In the genomic region with DNA sequence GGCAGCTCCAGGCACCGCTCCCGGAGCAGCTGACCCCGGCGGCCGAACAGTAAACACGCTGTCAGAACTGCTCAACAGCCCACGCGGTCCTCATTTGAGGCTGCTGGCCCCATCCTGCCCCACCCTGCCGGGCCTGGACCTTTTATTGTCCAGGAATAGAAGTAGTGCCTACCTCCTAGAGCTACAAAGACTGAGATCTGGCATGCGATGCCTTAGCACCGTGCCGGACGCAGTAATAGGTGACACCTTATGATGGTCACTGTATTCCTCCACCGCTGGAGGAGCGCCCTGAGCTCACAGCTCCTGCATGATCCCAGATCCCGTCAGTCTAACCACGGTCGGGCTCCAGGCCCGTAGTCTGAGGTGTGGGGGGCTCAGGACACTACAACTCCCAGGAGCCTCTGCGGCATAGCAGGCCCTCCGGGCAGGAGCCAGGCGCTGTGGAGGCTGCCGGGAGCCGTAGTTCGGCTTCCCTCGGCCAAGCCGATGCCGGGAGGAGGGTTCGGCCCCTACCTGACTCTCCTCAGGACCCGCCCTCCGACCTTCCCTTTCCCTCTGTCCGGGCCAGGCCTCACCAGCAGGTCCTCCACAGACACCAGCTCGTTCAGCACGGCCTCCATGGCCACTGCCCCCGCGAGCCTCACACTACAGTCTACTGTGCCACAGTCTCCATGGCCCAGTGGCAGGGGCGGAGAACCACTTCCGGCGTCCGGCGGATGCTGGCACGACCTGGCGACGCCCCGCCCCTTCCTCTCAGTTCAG, we compare ENCODE assay signal across 1 cellular context.
A peak's percentile ranks its signal among the peaks of the same experiment; 100 is the strongest.
TF ChIP-seq lines count a peak whose summit lies in the region.

A gene (minus strand): TSS at position 697 of the 762 bp plus-strand sequence. CDS start 77 bp downstream, at position 620.

TF ChIP-seq in K562, 482 proteins besides CTCF, POLR2A, EP300 and RAD21 (continued from another document):
- TF ChIP-seq JUND (IDR thresholded peaks at IDR 0.05; ENCODE audit: borderline replicate concordance, low read depth, low read length) = peak; percentile 18
- TF ChIP-seq JUND (tag; IDR thresholded peaks at IDR 0.05; ENCODE audit: borderline replicate concordance, low read depth, low read length) = peak; percentile 42; the same call in 2 of the 3 replicates
- TF ChIP-seq, protein P1, sequence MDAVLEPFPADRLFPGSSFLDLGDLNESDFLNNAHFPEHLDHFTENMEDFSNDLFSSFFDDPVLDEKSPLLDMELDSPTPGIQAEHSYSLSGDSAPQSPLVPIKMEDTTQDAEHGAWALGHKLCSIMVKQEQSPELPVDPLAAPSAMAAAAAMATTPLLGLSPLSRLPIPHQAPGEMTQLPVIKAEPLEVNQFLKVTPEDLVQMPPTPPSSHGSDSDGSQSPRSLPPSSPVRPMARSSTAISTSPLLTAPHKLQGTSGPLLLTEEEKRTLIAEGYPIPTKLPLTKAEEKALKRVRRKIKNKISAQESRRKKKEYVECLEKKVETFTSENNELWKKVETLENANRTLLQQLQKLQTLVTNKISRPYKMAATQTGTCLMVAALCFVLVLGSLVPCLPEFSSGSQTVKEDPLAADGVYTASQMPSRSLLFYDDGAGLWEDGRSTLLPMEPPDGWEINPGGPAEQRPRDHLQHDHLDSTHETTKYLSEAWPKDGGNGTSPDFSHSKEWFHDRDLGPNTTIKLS (IDR thresholded peaks at IDR 0.05; ENCODE audit: borderline replicate concordance, low read depth) = peak; percentile 95
- TF ChIP-seq TEAD1 (CRISPR knock-in tag; IDR thresholded peaks at IDR 0.05) = peak; percentile 57 to 82; a peak in 3 of 4 replicates
- TF ChIP-seq SMARCB1 (IDR thresholded peaks at IDR 0.05; ENCODE audit: insufficient read length, low read depth) = no peak
- no peak for TF ChIP-seq ZNF589 (CRISPR knock-in tag; IDR thresholded peaks at IDR 0.05; ENCODE audit: low read depth)
- peak; percentile 74 for TF ChIP-seq CBFB (CRISPR knock-in tag; IDR thresholded peaks at IDR 0.05)
- no peak for TF ChIP-seq TAF9B (IDR thresholded peaks at IDR 0.05; ENCODE audit: partially characterized antibody)
- TF ChIP-seq ESRRA (IDR thresholded peaks at IDR 0.05; ENCODE audit: borderline replicate concordance, low read depth) = peak; percentile 58; the same call in 1 of the 2 replicates
- TF ChIP-seq, protein P2, sequence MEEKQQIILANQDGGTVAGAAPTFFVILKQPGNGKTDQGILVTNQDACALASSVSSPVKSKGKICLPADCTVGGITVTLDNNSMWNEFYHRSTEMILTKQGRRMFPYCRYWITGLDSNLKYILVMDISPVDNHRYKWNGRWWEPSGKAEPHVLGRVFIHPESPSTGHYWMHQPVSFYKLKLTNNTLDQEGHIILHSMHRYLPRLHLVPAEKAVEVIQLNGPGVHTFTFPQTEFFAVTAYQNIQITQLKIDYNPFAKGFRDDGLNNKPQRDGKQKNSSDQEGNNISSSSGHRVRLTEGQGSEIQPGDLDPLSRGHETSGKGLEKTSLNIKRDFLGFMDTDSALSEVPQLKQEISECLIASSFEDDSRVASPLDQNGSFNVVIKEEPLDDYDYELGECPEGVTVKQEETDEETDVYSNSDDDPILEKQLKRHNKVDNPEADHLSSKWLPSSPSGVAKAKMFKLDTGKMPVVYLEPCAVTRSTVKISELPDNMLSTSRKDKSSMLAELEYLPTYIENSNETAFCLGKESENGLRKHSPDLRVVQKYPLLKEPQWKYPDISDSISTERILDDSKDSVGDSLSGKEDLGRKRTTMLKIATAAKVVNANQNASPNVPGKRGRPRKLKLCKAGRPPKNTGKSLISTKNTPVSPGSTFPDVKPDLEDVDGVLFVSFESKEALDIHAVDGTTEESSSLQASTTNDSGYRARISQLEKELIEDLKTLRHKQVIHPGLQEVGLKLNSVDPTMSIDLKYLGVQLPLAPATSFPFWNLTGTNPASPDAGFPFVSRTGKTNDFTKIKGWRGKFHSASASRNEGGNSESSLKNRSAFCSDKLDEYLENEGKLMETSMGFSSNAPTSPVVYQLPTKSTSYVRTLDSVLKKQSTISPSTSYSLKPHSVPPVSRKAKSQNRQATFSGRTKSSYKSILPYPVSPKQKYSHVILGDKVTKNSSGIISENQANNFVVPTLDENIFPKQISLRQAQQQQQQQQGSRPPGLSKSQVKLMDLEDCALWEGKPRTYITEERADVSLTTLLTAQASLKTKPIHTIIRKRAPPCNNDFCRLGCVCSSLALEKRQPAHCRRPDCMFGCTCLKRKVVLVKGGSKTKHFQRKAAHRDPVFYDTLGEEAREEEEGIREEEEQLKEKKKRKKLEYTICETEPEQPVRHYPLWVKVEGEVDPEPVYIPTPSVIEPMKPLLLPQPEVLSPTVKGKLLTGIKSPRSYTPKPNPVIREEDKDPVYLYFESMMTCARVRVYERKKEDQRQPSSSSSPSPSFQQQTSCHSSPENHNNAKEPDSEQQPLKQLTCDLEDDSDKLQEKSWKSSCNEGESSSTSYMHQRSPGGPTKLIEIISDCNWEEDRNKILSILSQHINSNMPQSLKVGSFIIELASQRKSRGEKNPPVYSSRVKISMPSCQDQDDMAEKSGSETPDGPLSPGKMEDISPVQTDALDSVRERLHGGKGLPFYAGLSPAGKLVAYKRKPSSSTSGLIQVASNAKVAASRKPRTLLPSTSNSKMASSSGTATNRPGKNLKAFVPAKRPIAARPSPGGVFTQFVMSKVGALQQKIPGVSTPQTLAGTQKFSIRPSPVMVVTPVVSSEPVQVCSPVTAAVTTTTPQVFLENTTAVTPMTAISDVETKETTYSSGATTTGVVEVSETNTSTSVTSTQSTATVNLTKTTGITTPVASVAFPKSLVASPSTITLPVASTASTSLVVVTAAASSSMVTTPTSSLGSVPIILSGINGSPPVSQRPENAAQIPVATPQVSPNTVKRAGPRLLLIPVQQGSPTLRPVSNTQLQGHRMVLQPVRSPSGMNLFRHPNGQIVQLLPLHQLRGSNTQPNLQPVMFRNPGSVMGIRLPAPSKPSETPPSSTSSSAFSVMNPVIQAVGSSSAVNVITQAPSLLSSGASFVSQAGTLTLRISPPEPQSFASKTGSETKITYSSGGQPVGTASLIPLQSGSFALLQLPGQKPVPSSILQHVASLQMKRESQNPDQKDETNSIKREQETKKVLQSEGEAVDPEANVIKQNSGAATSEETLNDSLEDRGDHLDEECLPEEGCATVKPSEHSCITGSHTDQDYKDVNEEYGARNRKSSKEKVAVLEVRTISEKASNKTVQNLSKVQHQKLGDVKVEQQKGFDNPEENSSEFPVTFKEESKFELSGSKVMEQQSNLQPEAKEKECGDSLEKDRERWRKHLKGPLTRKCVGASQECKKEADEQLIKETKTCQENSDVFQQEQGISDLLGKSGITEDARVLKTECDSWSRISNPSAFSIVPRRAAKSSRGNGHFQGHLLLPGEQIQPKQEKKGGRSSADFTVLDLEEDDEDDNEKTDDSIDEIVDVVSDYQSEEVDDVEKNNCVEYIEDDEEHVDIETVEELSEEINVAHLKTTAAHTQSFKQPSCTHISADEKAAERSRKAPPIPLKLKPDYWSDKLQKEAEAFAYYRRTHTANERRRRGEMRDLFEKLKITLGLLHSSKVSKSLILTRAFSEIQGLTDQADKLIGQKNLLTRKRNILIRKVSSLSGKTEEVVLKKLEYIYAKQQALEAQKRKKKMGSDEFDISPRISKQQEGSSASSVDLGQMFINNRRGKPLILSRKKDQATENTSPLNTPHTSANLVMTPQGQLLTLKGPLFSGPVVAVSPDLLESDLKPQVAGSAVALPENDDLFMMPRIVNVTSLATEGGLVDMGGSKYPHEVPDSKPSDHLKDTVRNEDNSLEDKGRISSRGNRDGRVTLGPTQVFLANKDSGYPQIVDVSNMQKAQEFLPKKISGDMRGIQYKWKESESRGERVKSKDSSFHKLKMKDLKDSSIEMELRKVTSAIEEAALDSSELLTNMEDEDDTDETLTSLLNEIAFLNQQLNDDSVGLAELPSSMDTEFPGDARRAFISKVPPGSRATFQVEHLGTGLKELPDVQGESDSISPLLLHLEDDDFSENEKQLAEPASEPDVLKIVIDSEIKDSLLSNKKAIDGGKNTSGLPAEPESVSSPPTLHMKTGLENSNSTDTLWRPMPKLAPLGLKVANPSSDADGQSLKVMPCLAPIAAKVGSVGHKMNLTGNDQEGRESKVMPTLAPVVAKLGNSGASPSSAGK (IDR thresholded peaks at IDR 0.05) = peak; percentile 92
- TF ChIP-seq, protein P3, sequence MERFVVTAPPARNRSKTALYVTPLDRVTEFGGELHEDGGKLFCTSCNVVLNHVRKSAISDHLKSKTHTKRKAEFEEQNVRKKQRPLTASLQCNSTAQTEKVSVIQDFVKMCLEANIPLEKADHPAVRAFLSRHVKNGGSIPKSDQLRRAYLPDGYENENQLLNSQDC (CRISPR knock-in tag; IDR thresholded peaks at IDR 0.05) = no peak
- TF ChIP-seq KAT7 (CRISPR knock-in tag; IDR thresholded peaks at IDR 0.05; ENCODE audit: borderline replicate concordance) = no peak; the same call in 1 of the 2 replicates
- TF ChIP-seq, protein P4, sequence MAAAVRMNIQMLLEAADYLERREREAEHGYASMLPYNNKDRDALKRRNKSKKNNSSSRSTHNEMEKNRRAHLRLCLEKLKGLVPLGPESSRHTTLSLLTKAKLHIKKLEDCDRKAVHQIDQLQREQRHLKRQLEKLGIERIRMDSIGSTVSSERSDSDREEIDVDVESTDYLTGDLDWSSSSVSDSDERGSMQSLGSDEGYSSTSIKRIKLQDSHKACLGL (CRISPR knock-in tag; IDR thresholded peaks at IDR 0.05; ENCODE audit: borderline replicate concordance, poor library complexity, severe bottlenecking) = peak; percentile 78
- 0 out of 2 replicates have a peak, but pooled peaks have one; percentile 50 for TF ChIP-seq GTF2F1 (IDR thresholded peaks at IDR 0.05; ENCODE audit: low read depth, low read length)
- TF ChIP-seq, protein P5, sequence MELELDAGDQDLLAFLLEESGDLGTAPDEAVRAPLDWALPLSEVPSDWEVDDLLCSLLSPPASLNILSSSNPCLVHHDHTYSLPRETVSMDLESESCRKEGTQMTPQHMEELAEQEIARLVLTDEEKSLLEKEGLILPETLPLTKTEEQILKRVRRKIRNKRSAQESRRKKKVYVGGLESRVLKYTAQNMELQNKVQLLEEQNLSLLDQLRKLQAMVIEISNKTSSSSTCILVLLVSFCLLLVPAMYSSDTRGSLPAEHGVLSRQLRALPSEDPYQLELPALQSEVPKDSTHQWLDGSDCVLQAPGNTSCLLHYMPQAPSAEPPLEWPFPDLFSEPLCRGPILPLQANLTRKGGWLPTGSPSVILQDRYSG (tag; conservative IDR thresholded peaks at IDR 0.05; ENCODE audit: low read depth) = peak; percentile 26; the same call in 1 of the 2 replicates
- TF ChIP-seq TBP (optimal IDR thresholded peaks at IDR 0.05; ENCODE audit: low read depth, low read length) = peak; percentile 60
- TF ChIP-seq SP2 (IDR thresholded peaks at IDR 0.05; ENCODE audit: extremely low read depth, low read depth, low read length, poor library complexity, severe bottlenecking) = peak; percentile 21
- peak; percentile 82 for TF ChIP-seq HMGN3 (IDR thresholded peaks at IDR 0.05; ENCODE audit: borderline replicate concordance, extremely low read depth, insufficient read length, low read depth, low read length)
- TF ChIP-seq MYC (IDR thresholded peaks at IDR 0.05; ENCODE audit: low read depth, low read length) = peak; percentile 90
- TF ChIP-seq MYC (CRISPR knock-in tag; IDR thresholded peaks at IDR 0.05; ENCODE audit: borderline replicate concordance, low read depth) = peak; percentile 8; the same call in 1 of the 2 replicates
- TF ChIP-seq, protein P6, sequence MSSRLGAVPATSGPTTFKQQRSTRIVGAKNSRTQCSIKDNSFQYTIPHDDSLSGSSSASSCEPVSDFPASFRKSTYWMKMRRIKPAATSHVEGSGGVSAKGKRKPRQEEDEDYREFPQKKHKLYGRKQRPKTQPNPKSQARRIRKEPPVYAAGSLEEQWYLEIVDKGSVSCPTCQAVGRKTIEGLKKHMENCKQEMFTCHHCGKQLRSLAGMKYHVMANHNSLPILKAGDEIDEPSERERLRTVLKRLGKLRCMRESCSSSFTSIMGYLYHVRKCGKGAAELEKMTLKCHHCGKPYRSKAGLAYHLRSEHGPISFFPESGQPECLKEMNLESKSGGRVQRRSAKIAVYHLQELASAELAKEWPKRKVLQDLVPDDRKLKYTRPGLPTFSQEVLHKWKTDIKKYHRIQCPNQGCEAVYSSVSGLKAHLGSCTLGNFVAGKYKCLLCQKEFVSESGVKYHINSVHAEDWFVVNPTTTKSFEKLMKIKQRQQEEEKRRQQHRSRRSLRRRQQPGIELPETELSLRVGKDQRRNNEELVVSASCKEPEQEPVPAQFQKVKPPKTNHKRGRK (tag; IDR thresholded peaks at IDR 0.05) = no peak
- TF ChIP-seq C11orf30 (IDR thresholded peaks at IDR 0.05; ENCODE audit: low read depth) = peak; percentile 79
- no peak for TF ChIP-seq HNRNPUL1 (IDR thresholded peaks at IDR 0.05; ENCODE audit: low read length)
- no peak for TF ChIP-seq ZNF146 (CRISPR knock-in tag; IDR thresholded peaks at IDR 0.05; ENCODE audit: unreplicated experiment)
- TF ChIP-seq CSDE1 (IDR thresholded peaks at IDR 0.05) = no peak
- 0 out of 2 replicates have a peak, but pooled peaks have one; percentile 33 for TF ChIP-seq ZNF668 (CRISPR knock-in tag; IDR thresholded peaks at IDR 0.05)
- TF ChIP-seq ZSCAN29 (IDR thresholded peaks at IDR 0.05) = no peak
- peak; percentile 91 to 95 for TF ChIP-seq SIX5 (IDR thresholded peaks at IDR 0.05; ENCODE audit: borderline replicate concordance in 1 of 2, insufficient read depth in 1 of 2, low read depth in 1 of 2, low read length in 2 of 2)
- peak; percentile 93 for TF ChIP-seq L3MBTL2 (IDR thresholded peaks at IDR 0.05)
- peak in 1 of 2 experiments; percentile 81; a peak in 1 of 3 replicates for TF ChIP-seq CBX3 (IDR thresholded peaks at IDR 0.05; ENCODE audit: borderline replicate concordance in 1 of 2, low read length in 2 of 2)
- TF ChIP-seq EHMT2 (IDR thresholded peaks at IDR 0.05) = no peak
- TF ChIP-seq, protein P7, sequence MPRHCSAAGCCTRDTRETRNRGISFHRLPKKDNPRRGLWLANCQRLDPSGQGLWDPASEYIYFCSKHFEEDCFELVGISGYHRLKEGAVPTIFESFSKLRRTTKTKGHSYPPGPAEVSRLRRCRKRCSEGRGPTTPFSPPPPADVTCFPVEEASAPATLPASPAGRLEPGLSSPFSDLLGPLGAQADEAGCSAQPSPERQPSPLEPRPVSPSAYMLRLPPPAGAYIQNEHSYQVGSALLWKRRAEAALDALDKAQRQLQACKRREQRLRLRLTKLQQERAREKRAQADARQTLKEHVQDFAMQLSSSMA (CRISPR knock-in tag; IDR thresholded peaks at IDR 0.05) = peak; percentile 94
- TF ChIP-seq CREB1 (IDR thresholded peaks at IDR 0.05) = peak; percentile 53; the same call in 1 of the 2 replicates
- TF ChIP-seq CREB1 (CRISPR knock-in tag; IDR thresholded peaks at IDR 0.05) = no peak
- TF ChIP-seq ZNF584 (CRISPR knock-in tag; IDR thresholded peaks at IDR 0.05; ENCODE audit: low read depth) = peak; percentile 92
- 0 out of 2 replicates have a peak, but pooled peaks have one; percentile 70 for TF ChIP-seq ZNF445 (CRISPR knock-in tag; IDR thresholded peaks at IDR 0.05; ENCODE audit: low read depth)
- TF ChIP-seq, protein P8, sequence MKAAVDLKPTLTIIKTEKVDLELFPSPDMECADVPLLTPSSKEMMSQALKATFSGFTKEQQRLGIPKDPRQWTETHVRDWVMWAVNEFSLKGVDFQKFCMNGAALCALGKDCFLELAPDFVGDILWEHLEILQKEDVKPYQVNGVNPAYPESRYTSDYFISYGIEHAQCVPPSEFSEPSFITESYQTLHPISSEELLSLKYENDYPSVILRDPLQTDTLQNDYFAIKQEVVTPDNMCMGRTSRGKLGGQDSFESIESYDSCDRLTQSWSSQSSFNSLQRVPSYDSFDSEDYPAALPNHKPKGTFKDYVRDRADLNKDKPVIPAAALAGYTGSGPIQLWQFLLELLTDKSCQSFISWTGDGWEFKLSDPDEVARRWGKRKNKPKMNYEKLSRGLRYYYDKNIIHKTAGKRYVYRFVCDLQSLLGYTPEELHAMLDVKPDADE (conservative IDR thresholded peaks at IDR 0.05; ENCODE audit: control insufficient read depth, low read depth, low read length) = peak; percentile 96; the same call in 1 of the 2 replicates
- no peak for TF ChIP-seq NBN (IDR thresholded peaks at IDR 0.05; ENCODE audit: low read depth)
